14 cellular contexts compared by ENCODE assay signal in the genomic region with DNA sequence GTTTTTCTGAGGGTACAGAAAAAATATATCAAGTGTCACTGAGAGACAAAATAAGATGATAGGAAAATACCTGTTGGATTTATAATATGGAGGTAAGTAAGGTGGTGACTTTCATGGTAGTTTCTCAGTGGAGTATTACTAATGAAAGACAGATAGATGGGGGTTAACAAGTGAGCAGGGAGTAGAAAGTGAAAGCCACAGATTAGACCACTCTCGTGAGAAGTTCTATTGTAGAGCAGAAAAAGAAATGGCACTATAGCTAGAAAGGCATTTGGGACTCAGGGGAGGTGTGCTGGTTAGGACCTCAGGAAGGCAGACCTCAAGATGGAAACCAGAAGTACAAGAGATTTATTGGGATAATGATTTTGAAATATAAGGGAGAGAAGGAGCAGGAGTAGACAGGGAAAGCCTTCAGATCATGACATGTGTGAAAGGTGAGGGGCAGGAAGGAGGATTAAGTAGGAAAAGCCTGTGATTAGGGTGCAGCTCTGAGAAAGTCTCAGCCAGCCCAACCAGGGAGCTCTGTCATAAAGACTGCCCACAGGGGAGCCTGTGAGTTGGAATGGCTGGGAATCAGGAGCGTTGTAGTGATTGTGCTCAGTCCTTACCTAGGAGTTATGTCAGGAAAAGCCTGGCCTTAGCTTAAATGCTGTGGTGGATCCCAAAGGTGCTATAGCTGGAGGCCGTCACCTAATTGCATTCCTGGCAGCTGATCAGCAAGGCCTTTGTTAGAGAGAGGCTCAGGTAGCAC.
DNase-seq lines count a peak whose midpoint lies in the region; ATAC-seq and TF ChIP-seq lines count a peak whose summit lies in the region.
"Had no signal": no experiment of that assay in that cellular context is flagged by ENCODE, and none has a peak within 500 bp of the region (broad histone marks: within the 10 kb centered on the region; RNA-seq: fewer than 3 reads in every experiment).

No MANE protein-coding gene starts in this region.

- intact Hi-C loops in activated CD8-positive, alpha-beta T cell treated with anti-CD3 and anti-CD28 coated beads for 36 hours (cut with micrococcal nuclease): no loop called here
- intact Hi-C loops in left ventricle myocardium superior (cut with micrococcal nuclease): no loop called here

- ATAC-seq in GM18505 (IDR thresholded peaks at IDR 0.05; ENCODE audit: unreplicated experiment) (peak; percentile 84), GM19455 (IDR thresholded peaks at IDR 0.05; ENCODE audit: unreplicated experiment) (peak; percentile 86), HG02970 (IDR thresholded peaks at IDR 0.05; ENCODE audit: low FRiP score, unreplicated experiment) (peak; percentile 56), left ventricle myocardium superior (no peak)
- ATAC-seq in activated CD8-positive, alpha-beta T cell treated with anti-CD3 and anti-CD28 coated beads for 36 hours: peak; percentile 75
- ATAC-seq: heart left ventricle, T-cell had no signal

- TF ChIP-seq CTCF in activated CD8-positive, alpha-beta T cell treated with anti-CD3 and anti-CD28 coated beads for 36 hours (IDR thresholded peaks at IDR 0.05): no peak

- H3K27me3 Mint-ChIP-seq in activated CD8-positive, alpha-beta T cell treated with anti-CD3 and anti-CD28 coated beads for 36 hours: no peaks in the 10 kb centered on the region

- no peak overlapping the region for H3K4me3 Mint-ChIP-seq in activated CD8-positive, alpha-beta T cell treated with anti-CD3 and anti-CD28 coated beads for 36 hours
- H3K4me3 Mint-ChIP-seq: activated T-cell treated with anti-CD3 and anti-CD28 coated beads, Interleukin-2, amount 50 U/mL, for 24 hours; T-cell had no signal

- no peaks in the 10 kb centered on the region for H3K36me3 Mint-ChIP-seq in activated CD8-positive, alpha-beta T cell treated with anti-CD3 and anti-CD28 coated beads for 36 hours (ENCODE audit: low read depth)
- H3K36me3 Mint-ChIP-seq: T-cell had no signal

- no peak for TF ChIP-seq POLR2A in GM18505 (IDR thresholded peaks at IDR 0.05; ENCODE audit: borderline replicate concordance, extremely low read depth, insufficient read depth, insufficient read length)

- CTCF ChIA-PET in activated CD8-positive, alpha-beta T cell treated with anti-CD3 and anti-CD28 coated beads for 36 hours (lab: Charles Lee): no interaction called here

- POLR2A ChIA-PET in activated CD8-positive, alpha-beta T cell treated with anti-CD3 and anti-CD28 coated beads for 36 hours (lab: Charles Lee): no interaction called here

- no peak for DNase-seq in activated CD8-positive, alpha-beta T cell treated with anti-CD3 and anti-CD28 coated beads for 36 hours
- DNase-seq in NCI-H524 treated with DMSO at 0.1 percent for 48 hours (lab: John Stamatoyannopoulos, UW): no peak
- no peak for DNase-seq in glomerular visceral epithelial cell (ENCODE audit: extremely low spot score)
- no peak for DNase-seq in NCI-H2171 treated with DMSO at 0.1 percent for 48 hours (lab: John Stamatoyannopoulos, UW)
- DNase-seq in left ventricle myocardium superior: no peak
- DNase-seq: activated T-cell treated with anti-CD3 and anti-CD28 coated beads, Interleukin-2, amount 50 U/mL, for 24 hours; heart left ventricle; NCI-H1694; stimulated activated CD4-positive, alpha-beta T cell treated with anti-CD3 and anti-CD28 coated beads, Interleukin-1b, Interleukin-23, amount 100 ng/mL, for 48 hours; T-cell; upper lobe of left lung had no signal

- peaks cover 2% of the 10 kb centered on the region for H3K9me3 Mint-ChIP-seq in activated CD8-positive, alpha-beta T cell treated with anti-CD3 and anti-CD28 coated beads for 36 hours
- H3K9me3 Mint-ChIP-seq: activated T-cell treated with anti-CD3 and anti-CD28 coated beads, Interleukin-2, amount 50 U/mL, for 24 hours had no signal

- H3K4me1 Mint-ChIP-seq in activated CD8-positive, alpha-beta T cell treated with anti-CD3 and anti-CD28 coated beads for 36 hours (ENCODE audit: low read depth): peaks cover 26% of the 10 kb centered on the region

- H3K27ac Mint-ChIP-seq in activated CD8-positive, alpha-beta T cell treated with anti-CD3 and anti-CD28 coated beads for 36 hours: peak overlapping the region; percentile 11
- H3K27ac Mint-ChIP-seq: activated T-cell treated with anti-CD3 and anti-CD28 coated beads, Interleukin-2, amount 50 U/mL, for 24 hours; T-cell had no signal
